9 cellular contexts compared by ENCODE assay signal in genomic region chr19:12695997-12696365, GRCh38. TPM values are rescaled to one million over a fixed set of nuclear protein-coding genes. Genes with fewer than 3 reads are reported as not detected.
DNase-seq lines count a peak whose midpoint lies in the region; ATAC-seq and TF ChIP-seq lines count a peak whose summit lies in the region.
"Had no signal": no experiment of that assay in that cellular context is flagged by ENCODE, and none has a peak within 500 bp of the region (broad histone marks: within the 10 kb centered on the region; RNA-seq: fewer than 3 reads in every experiment).

No MANE protein-coding gene starts in this region.

- TF ChIP-seq CTCF in Peyer's patch (IDR thresholded peaks at IDR 0.05) (no peak), omental fat pad (IDR thresholded peaks at IDR 0.05) (no peak)

- DNase-seq in CD4-positive, CD25-positive, alpha-beta regulatory T cell: no peak
- no peak for DNase-seq in Peyer's patch
- DNase-seq in omental fat pad (ENCODE audit: low spot score): no peak
- no peak for DNase-seq in RKO (ENCODE audit: low spot score)
- no peak for DNase-seq in midbrain (lab: John Stamatoyannopoulos, UW)
- DNase-seq in GOT3 (lab: John Stamatoyannopoulos, UW): no peak

- H3K9me3 ChIP-seq in CD4-positive, CD25-positive, alpha-beta regulatory T cell (ENCODE audit: control insufficient read depth in 2 of 2, low read length in 2 of 2): no peaks in the 10 kb centered on the region
- H3K9me3 ChIP-seq in Peyer's patch: no peaks in the 10 kb centered on the region
- no peaks in the 10 kb centered on the region for H3K9me3 ChIP-seq in esophagus (ENCODE audit: control insufficient read depth in 2 of 2, insufficient read depth in 1 of 2, low read depth in 1 of 2, low read length in 1 of 2)

- H3K36me3 Mint-ChIP-seq in CD4-positive, CD25-positive, alpha-beta regulatory T cell: peaks cover 4% of the 10 kb centered on the region

- no peaks in the 10 kb centered on the region for H3K36me3 ChIP-seq in CD4-positive, CD25-positive, alpha-beta regulatory T cell (ENCODE audit: control insufficient read depth, insufficient read depth, low read length)
- H3K36me3 ChIP-seq in Peyer's patch: peaks cover 0 to 15% (median 0%) of the 10 kb centered on the region in 3 donors
- H3K36me3 ChIP-seq in esophagus (ENCODE audit: control insufficient read depth in 2 of 2, insufficient read depth in 2 of 2, low read length in 1 of 2): peaks cover 7 to 9% of the 10 kb centered on the region in 2 donors

- peak in 1 of 2 donors; percentile 16 for ATAC-seq in CD4-positive, CD25-positive, alpha-beta regulatory T cell (ENCODE audit: low read depth in 2 of 2)
- peak; percentile 17 for ATAC-seq in GM21723 (IDR thresholded peaks at IDR 0.05; ENCODE audit: unreplicated experiment)
- peak; percentile 16 for ATAC-seq in omental fat pad (ENCODE audit: low FRiP score)

- H3K27me3 ChIP-seq in CD4-positive, CD25-positive, alpha-beta regulatory T cell (ENCODE audit: control insufficient read depth, insufficient read depth, low read length): no peaks in the 10 kb centered on the region
- H3K27me3 ChIP-seq in Peyer's patch (no peaks in the 10 kb centered on the region), esophagus (ENCODE audit: control insufficient read depth in 1 of 2, insufficient read depth in 2 of 2, low read length in 2 of 2) (no peaks in the 10 kb centered on the region)

- no peak for TF ChIP-seq POLR2A in Peyer's patch (IDR thresholded peaks at IDR 0.05)

- H3K27ac Mint-ChIP-seq in CD4-positive, CD25-positive, alpha-beta regulatory T cell: peak overlapping the region in 2 of 3 donors; percentile 97 to 98

- no peaks in the 10 kb centered on the region for H3K27me3 Mint-ChIP-seq in CD4-positive, CD25-positive, alpha-beta regulatory T cell

- H3K4me3 ChIP-seq in CD4-positive, CD25-positive, alpha-beta regulatory T cell (ENCODE audit: low read depth, low read length): peak overlapping the region; percentile 77
- peak overlapping the region; percentile 57 to 97 (median 80) for H3K4me3 ChIP-seq in Peyer's patch
- peak overlapping the region; percentile 62 to 80 for H3K4me3 ChIP-seq in esophagus (ENCODE audit: low read depth in 1 of 2, low read length in 2 of 2)

- H3K27ac ChIP-seq in CD4-positive, CD25-positive, alpha-beta regulatory T cell (ENCODE audit: insufficient read depth, low read length, poor library complexity, severe bottlenecking): peak overlapping the region; percentile 92
- peak overlapping the region in 2 of 4 donors; percentile 82 to 85 for H3K27ac ChIP-seq in Peyer's patch
- H3K27ac ChIP-seq in esophagus (ENCODE audit: low read depth in 2 of 2, low read length in 1 of 2): no peak overlapping the region

- H3K4me1 ChIP-seq in CD4-positive, CD25-positive, alpha-beta regulatory T cell (ENCODE audit: control insufficient read depth, insufficient read depth, low read length, poor library complexity, severe bottlenecking): peaks cover 15% of the 10 kb centered on the region
- peaks cover 0 to 15% (median 10%) of the 10 kb centered on the region in 4 donors for H3K4me1 ChIP-seq in Peyer's patch
- H3K4me1 ChIP-seq in esophagus (ENCODE audit: control insufficient read depth in 2 of 2, insufficient read depth in 2 of 2, low read length in 1 of 2): peaks cover 5 to 8% of the 10 kb centered on the region in 2 donors

- peaks cover 2 to 12% (median 10%) of the 10 kb centered on the region in 4 donors for H3K4me1 Mint-ChIP-seq in CD4-positive, CD25-positive, alpha-beta regulatory T cell

- peak overlapping the region; percentile 93 to 98 (median 94) for H3K4me3 Mint-ChIP-seq in CD4-positive, CD25-positive, alpha-beta regulatory T cell

- WGBS in esophagus, 2 donors: 2 to 3% methylated on average over 33 to 36 of the region's 36 CpGs

- peaks cover 0 to 1% (median 0%) of the 10 kb centered on the region in 7 donors for H3K9me3 Mint-ChIP-seq in CD4-positive, CD25-positive, alpha-beta regulatory T cell

RNA-seq across cellular contexts. Expression of gene FBXW9, which starts 0.5 kb away (rescaled TPM):
- 1.7 TPM for total RNA-seq in CD4-positive, CD25-positive, alpha-beta regulatory T cell
- 1 to 10 TPM; 5.0 to 8.1 (median 6.6) TPM for polyA plus RNA-seq in CD4-positive, CD25-positive, alpha-beta regulatory T cell
- total RNA-seq in Peyer's patch (1 to 10 TPM in 3 of 4 donors, not detected in 1; 6.3 to 9.9 (median 7.0) TPM), omental fat pad (1 to 10 TPM; 3.2 to 5.6 (median 4.4) TPM)
- polyA plus RNA-seq in esophagus: 10 to 100 TPM in 1 of 2 donors, 1 to 10 TPM in 1; 5.0 to 12.3 TPM

RNA-seq across cellular contexts. Expression of gene GNG14, which starts 8.2 kb away (rescaled TPM):
- total RNA-seq in CD4-positive, CD25-positive, alpha-beta regulatory T cell: not detected
- polyA plus RNA-seq in CD4-positive, CD25-positive, alpha-beta regulatory T cell: not detected
- total RNA-seq in Peyer's patch (not detected), omental fat pad (not detected)
- polyA plus RNA-seq in esophagus: not detected
- total RNA-seq: HT1080 had no signal

RNA-seq across cellular contexts. Expression of gene DHPS, which starts 14.3 kb away (rescaled TPM):
- total RNA-seq in CD4-positive, CD25-positive, alpha-beta regulatory T cell: 122 TPM
- 100 to 1,000 TPM in 1 of 4 donors, 10 to 100 TPM in 3; 78.5 to 105 (median 96.8) TPM for polyA plus RNA-seq in CD4-positive, CD25-positive, alpha-beta regulatory T cell
- total RNA-seq in Peyer's patch (100 to 1,000 TPM in 3 of 4 donors, 10 to 100 TPM in 1; 76.4 to 215 (median 150) TPM), omental fat pad (100 to 1,000 TPM in 1 of 4 donors, 10 to 100 TPM in 3; 68.5 to 119 (median 80.9) TPM)
- polyA plus RNA-seq in esophagus: 10 to 100 TPM; 45.5 to 51.3 TPM

RNA-seq across cellular contexts. Expression of gene TNPO2, which starts 27.8 kb away (rescaled TPM):
- 42.9 TPM for total RNA-seq in CD4-positive, CD25-positive, alpha-beta regulatory T cell
- 1 to 10 TPM; 1.7 to 3.1 (median 2.0) TPM for polyA plus RNA-seq in CD4-positive, CD25-positive, alpha-beta regulatory T cell
- 100 to 1,000 TPM in 3 of 4 donors, 10 to 100 TPM in 1; 39.1 to 131 (median 103) TPM for total RNA-seq in Peyer's patch
- polyA plus RNA-seq in esophagus: 10 to 100 TPM; 29.7 to 37.2 TPM
- 10 to 100 TPM; 44.8 to 95.4 (median 55.8) TPM for total RNA-seq in omental fat pad

RNA-seq across cellular contexts. Expression of gene WDR83, which starts 29.4 kb away (rescaled TPM):
- 13.0 TPM for total RNA-seq in CD4-positive, CD25-positive, alpha-beta regulatory T cell
- polyA plus RNA-seq in CD4-positive, CD25-positive, alpha-beta regulatory T cell: 10 to 100 TPM; 10.6 to 18.5 (median 12.9) TPM
- 10 to 100 TPM in 2 of 4 donors, 1 to 10 TPM in 2; 2.8 to 14.0 (median 9.5) TPM for total RNA-seq in Peyer's patch
- 10 to 100 TPM in 1 of 2 donors, 1 to 10 TPM in 1; 8.9 to 14.4 TPM for polyA plus RNA-seq in esophagus
- 10 to 100 TPM in 1 of 4 donors, 1 to 10 TPM in 3; 7.1 to 10.2 (median 8.5) TPM for total RNA-seq in omental fat pad
